In the genomic region with DNA sequence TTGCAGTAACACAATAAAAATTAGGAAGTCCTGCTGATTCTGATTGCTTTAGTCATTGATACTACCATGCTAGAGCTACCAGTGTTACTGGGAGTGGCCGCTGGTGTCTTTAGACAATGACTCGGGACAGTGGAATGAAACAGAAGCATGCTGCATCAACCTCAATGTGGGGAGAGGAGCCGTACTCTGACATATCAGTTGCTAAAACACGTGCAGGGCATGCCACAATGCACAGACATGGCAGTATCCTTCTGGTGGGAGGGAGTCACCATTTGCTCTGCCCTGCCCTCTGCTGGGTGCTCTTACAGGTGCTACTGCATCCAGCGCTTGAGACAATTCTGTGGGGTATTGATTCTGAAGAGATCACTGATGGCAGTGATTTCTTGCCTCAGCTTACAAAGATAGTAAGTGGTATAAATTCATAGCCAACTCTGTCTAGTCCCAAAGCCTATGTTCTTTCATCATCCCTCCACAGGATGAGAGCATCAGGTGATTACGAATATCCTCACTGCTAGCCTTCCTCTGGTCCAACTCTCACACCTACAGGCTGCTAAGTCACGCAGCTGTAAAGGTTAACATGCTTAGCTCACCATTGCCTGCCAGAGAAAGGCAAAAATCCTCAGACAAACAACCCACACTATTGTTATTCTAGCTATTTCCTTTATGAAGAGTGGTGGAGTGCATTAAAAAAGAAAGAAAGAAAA, we compare ENCODE assay signal across 8 cellular contexts. TPM values are rescaled to one million over a fixed set of nuclear protein-coding genes. Genes with fewer than 3 reads are reported as not detected.
DNase-seq lines count a peak whose midpoint lies in the region; ATAC-seq, FAIRE-seq and TF ChIP-seq lines count a peak whose summit lies in the region.

No MANE protein-coding gene starts in this region.

- DNase-seq in Ammon's horn (ENCODE audit: low spot score) (peak; percentile 60), RCC 7860 (ENCODE audit: low spot score) (peak; percentile 60), left ventricle myocardium inferior (no peak), omental fat pad (ENCODE audit: low spot score) (no peak)
- peak; percentile 36 for DNase-seq in activated naive CD4-positive, alpha-beta T cell treated with anti-CD3 and anti-CD28 coated beads, Interleukin-2, amount 50 U/mL, for 16 hours
- peak; percentile 12 to 25 for DNase-seq in stimulated activated CD4-positive, alpha-beta T cell treated with anti-CD3 and anti-CD28 coated beads, Interleukin-1b, Interleukin-23, amount 100 ng/mL, for 4 hours (ENCODE audit: low read depth in 2 of 2)

- intact Hi-C loops in left ventricle myocardium inferior (cut with micrococcal nuclease): no loop called here

- peaks cover 34% of the 10 kb centered on the region for H3K36me3 ChIP-seq in left ventricle myocardium inferior

- TF ChIP-seq CTCF in left ventricle myocardium inferior (IDR thresholded peaks at IDR 0.05; ENCODE audit: borderline replicate concordance) (peak; percentile 62), omental fat pad (IDR thresholded peaks at IDR 0.05) (no peak)

- FAIRE-seq in RCC 7860 (lab: Jason Lieb, UNC): no peak

- H3K4me3 ChIP-seq in left ventricle myocardium inferior: no peak overlapping the region

- H3K4me1 ChIP-seq in left ventricle myocardium inferior: peaks cover 8% of the 10 kb centered on the region

- no peaks in the 10 kb centered on the region for H3K27me3 ChIP-seq in left ventricle myocardium inferior (ENCODE audit: low read depth)

- H3K27ac ChIP-seq in left ventricle myocardium inferior (replicated peaks): no peak overlapping the region

- ATAC-seq in GM18511 (IDR thresholded peaks at IDR 0.05; ENCODE audit: unreplicated experiment) (peak; percentile 88), HG03460 (IDR thresholded peaks at IDR 0.05; ENCODE audit: unreplicated experiment) (peak; percentile 57), omental fat pad (ENCODE audit: low FRiP score) (no peak)

- no peaks in the 10 kb centered on the region for H3K9me3 ChIP-seq in left ventricle myocardium inferior (replicated peaks)

RNA-seq across cellular contexts. Expression of a gene that starts 43.7 kb away (rescaled TPM):
- 14.3 TPM for total RNA-seq in left ventricle myocardium inferior
- 10 to 100 TPM in 1 of 4 donors, 1 to 10 TPM in 3; 1.6 to 15.3 (median 6.3) TPM for total RNA-seq in omental fat pad

Comparison
In these comparisons a context has a peak if more than half of its experiments do, and no peak if none do; other contexts are left out.
1. DNase-seq: peak in Ammon's horn (single experiment), RCC 7860 (single experiment), activated naive CD4-positive, alpha-beta T cell treated with anti-CD3 and anti-CD28 coated beads, Interleukin-2, amount 50 U/mL, for 16 hours (single experiment) and stimulated activated CD4-positive, alpha-beta T cell treated with anti-CD3 and anti-CD28 coated beads, Interleukin-1b, Interleukin-23, amount 100 ng/mL, for 4 hours (2 of 2); none in left ventricle myocardium inferior (single experiment) and omental fat pad (single experiment).